1 cellular context compared by ENCODE assay signal in the genomic region with DNA sequence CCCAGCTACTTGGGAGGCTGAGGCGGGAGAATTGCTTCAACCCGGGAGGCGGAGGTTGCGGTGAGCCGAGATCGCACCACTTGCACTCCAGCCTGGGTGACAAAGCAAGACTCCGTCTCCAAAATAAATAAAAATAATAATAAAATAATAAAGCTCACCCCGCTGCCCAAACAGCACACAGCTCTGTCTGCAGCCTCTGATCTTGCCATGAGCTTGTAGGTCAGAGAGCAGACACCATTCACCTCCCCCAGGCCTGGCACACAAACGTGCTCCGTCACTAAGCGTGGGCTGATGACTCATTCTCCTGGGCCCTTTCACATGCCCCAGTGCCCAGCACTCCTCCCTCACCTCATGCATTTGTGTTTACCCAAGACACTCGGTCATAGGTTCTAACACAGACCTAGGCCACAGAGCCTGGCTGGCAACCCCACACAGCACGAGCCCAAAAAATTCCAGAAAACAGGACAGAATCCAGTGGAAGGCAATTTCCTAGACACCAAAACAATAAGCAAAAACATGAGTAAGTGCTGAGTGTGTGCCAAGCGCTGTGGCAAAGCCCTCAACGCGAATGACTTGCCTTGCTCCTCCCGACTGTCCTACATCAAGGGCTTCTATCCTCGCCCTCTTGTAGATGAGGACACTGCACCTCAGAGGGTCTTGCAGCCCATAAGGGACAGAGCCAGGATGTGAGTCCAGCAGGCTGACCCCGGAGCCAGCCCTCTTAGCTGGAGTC.
TF ChIP-seq lines count a peak whose summit lies in the region.

No MANE protein-coding gene starts in this region.

TF ChIP-seq in HepG2, 621 proteins besides CTCF, POLR2A, EP300 and RAD21 (continued from another document and continues in another):
- TF ChIP-seq MXD1 (CRISPR knock-in tag; IDR thresholded peaks at IDR 0.05) (peak; percentile 50; the same call in 1 of the 2 replicates), RARA (CRISPR knock-in tag; IDR thresholded peaks at IDR 0.05) (peak; percentile 94), FLYWCH1 (CRISPR knock-in tag; IDR thresholded peaks at IDR 0.05) (no peak), ZMYM3 (CRISPR knock-in tag; IDR thresholded peaks at IDR 0.05) (peak; percentile 83), ZNF205 (CRISPR knock-in tag; IDR thresholded peaks at IDR 0.05) (peak; percentile 50), ZBTB40 (IDR thresholded peaks at IDR 0.05) (no peak), ZBTB40 (CRISPR knock-in tag; IDR thresholded peaks at IDR 0.05) (0 out of 2 replicates have a peak, but pooled peaks have one; percentile 8), GFI1 (CRISPR knock-in tag; IDR thresholded peaks at IDR 0.05; ENCODE audit: borderline replicate concordance) (no peak; the same call in 1 of the 2 replicates), PLSCR1 (CRISPR knock-in tag; IDR thresholded peaks at IDR 0.05; ENCODE audit: borderline replicate concordance) (no peak), MAFK (conservative IDR thresholded peaks at IDR 0.05 in 1 of 2, IDR thresholded peaks at IDR 0.05 in 1 of 2; ENCODE audit: low read length in 2 of 2) (peak; percentile 0 to 44; a peak in 2 of 4 replicates), ZNF709 (CRISPR knock-in tag; IDR thresholded peaks at IDR 0.05) (0 out of 2 replicates have a peak, but pooled peaks have one; percentile 25), IKZF1 (IDR thresholded peaks at IDR 0.05) (no peak), ZNF816 (CRISPR knock-in tag; IDR thresholded peaks at IDR 0.05; ENCODE audit: borderline replicate concordance) (peak; percentile 26; the same call in 1 of the 2 replicates), ZNF232 (CRISPR knock-in tag; IDR thresholded peaks at IDR 0.05; ENCODE audit: borderline replicate concordance) (peak; percentile 29; the same call in 1 of the 2 replicates), ZNF761 (CRISPR knock-in tag; conservative IDR thresholded peaks at IDR 0.05) (no peak), TCF7L2 (IDR thresholded peaks at IDR 0.05; ENCODE audit: low read depth, low read length) (no peak), SOX5 (CRISPR knock-in tag; IDR thresholded peaks at IDR 0.05; ENCODE audit: borderline replicate concordance) (peak; percentile 92), TAF1 (CRISPR knock-in tag; IDR thresholded peaks at IDR 0.05) (no peak), GATAD1 (CRISPR knock-in tag; IDR thresholded peaks at IDR 0.05) (peak; percentile 82), ONECUT2 (CRISPR knock-in tag; IDR thresholded peaks at IDR 0.05) (no peak), ZNF275 (CRISPR knock-in tag; IDR thresholded peaks at IDR 0.05; ENCODE audit: borderline replicate concordance) (no peak), REST (IDR thresholded peaks at IDR 0.05; ENCODE audit: borderline replicate concordance in 1 of 2, low read depth in 1 of 2, low read length in 2 of 2) (peak in 1 of 2 experiments; percentile 40; a peak in 1 of 4 replicates), FOSL1 (CRISPR knock-in tag; IDR thresholded peaks at IDR 0.05; ENCODE audit: borderline replicate concordance) (peak; percentile 95), IKZF4 (CRISPR knock-in tag; IDR thresholded peaks at IDR 0.05; ENCODE audit: borderline replicate concordance, low read depth, not compliant biosample characterization) (no peak), CBX1 (IDR thresholded peaks at IDR 0.05; ENCODE audit: low read depth) (no peak), ZFP37 (CRISPR knock-in tag; IDR thresholded peaks at IDR 0.05; ENCODE audit: borderline replicate concordance) (peak; percentile 59; the same call in 1 of the 2 replicates), RBAK (CRISPR knock-in tag; IDR thresholded peaks at IDR 0.05) (no peak), ZMYM2 (CRISPR knock-in tag; IDR thresholded peaks at IDR 0.05) (peak; percentile 92), HBP1 (CRISPR knock-in tag; IDR thresholded peaks at IDR 0.05; ENCODE audit: low read depth) (peak; percentile 70; the same call in 1 of the 2 replicates), NFE2 (CRISPR knock-in tag; IDR thresholded peaks at IDR 0.05) (no peak)
- TF ChIP-seq, protein P1, sequence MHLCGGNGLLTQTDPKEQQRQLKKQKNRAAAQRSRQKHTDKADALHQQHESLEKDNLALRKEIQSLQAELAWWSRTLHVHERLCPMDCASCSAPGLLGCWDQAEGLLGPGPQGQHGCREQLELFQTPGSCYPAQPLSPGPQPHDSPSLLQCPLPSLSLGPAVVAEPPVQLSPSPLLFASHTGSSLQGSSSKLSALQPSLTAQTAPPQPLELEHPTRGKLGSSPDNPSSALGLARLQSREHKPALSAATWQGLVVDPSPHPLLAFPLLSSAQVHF (CRISPR knock-in tag; IDR thresholded peaks at IDR 0.05), result no peak
- TF ChIP-seq, protein P2, sequence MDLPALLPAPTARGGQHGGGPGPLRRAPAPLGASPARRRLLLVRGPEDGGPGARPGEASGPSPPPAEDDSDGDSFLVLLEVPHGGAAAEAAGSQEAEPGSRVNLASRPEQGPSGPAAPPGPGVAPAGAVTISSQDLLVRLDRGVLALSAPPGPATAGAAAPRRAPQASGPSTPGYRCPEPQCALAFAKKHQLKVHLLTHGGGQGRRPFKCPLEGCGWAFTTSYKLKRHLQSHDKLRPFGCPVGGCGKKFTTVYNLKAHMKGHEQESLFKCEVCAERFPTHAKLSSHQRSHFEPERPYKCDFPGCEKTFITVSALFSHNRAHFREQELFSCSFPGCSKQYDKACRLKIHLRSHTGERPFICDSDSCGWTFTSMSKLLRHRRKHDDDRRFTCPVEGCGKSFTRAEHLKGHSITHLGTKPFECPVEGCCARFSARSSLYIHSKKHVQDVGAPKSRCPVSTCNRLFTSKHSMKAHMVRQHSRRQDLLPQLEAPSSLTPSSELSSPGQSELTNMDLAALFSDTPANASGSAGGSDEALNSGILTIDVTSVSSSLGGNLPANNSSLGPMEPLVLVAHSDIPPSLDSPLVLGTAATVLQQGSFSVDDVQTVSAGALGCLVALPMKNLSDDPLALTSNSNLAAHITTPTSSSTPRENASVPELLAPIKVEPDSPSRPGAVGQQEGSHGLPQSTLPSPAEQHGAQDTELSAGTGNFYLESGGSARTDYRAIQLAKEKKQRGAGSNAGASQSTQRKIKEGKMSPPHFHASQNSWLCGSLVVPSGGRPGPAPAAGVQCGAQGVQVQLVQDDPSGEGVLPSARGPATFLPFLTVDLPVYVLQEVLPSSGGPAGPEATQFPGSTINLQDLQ (CRISPR knock-in tag; IDR thresholded peaks at IDR 0.05), result no peak
- TF ChIP-seq, protein P3, sequence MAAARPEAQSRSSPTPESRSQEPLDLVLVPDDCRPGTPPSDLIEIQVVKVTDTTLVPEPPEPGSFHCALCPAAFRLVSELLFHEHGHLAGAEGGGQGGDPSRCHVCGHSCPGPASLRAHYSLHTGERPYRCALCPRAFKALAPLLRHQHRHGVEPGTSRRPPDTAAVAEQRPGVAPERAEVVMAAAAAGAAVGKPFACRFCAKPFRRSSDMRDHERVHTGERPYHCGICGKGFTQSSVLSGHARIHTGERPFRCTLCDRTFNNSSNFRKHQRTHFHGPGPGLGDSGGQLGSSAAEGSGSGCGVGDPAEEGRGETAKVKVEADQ (CRISPR knock-in tag; IDR thresholded peaks at IDR 0.05; ENCODE audit: borderline replicate concordance), result no peak
